ENCODE assay signal across 12 cellular contexts in the genomic region with DNA sequence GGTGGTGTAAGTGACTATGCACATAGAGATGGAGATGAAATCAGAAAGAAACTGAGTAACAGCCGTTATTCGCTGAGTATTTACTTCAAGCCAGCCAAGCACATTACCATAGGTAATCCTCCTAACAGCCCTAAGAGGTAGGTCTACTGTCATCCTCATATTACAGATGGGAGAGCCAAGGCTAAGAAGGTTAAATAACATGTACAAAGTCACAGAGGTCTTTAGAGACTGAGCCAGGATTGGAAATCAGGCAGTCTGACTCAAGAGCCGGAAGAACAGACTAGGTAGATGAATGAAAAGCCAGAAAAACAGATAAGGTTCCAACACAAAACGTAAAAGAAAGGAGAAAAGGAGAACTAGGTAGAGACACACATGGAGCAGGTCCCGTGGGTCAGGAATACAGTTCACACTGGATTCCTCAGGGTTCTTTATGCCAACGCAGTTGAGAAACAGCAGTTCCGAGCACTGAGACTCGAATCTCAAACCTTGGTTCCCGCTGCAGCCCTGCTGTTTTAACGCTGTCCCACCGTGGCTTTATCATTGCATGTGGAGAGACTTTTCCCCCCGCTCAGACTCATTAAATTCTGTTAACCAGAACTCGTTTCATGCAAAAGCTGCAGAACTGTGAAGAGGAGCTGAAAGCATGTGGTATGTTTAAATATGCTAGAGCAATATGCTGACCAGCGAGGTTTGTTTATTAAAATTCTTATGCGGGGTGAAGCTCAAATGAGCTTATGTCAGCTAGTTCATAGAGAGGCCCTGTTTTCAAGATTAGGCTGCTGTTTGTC.
DNase-seq lines count a peak whose midpoint lies in the region; ATAC-seq and TF ChIP-seq lines count a peak whose summit lies in the region.
"Had no signal": no experiment of that assay in that cellular context is flagged by ENCODE, and none has a peak within 500 bp of the region (broad histone marks: within the 10 kb centered on the region; RNA-seq: fewer than 3 reads in every experiment).

No MANE protein-coding gene starts in this region.

- no peak overlapping the region for H2BK120ac ChIP-seq in mesenchymal stem cell (ENCODE audit: low read depth, low read length)

- H2BK15ac ChIP-seq in mesenchymal stem cell (ENCODE audit: low read depth, poor library complexity, severe bottlenecking), result no peak overlapping the region

- no peak for TF ChIP-seq CTCF in CD4-positive, alpha-beta T cell (IDR thresholded peaks at IDR 0.05)

- H2BK5ac ChIP-seq in mesenchymal stem cell (ENCODE audit: low read depth, low read length, poor library complexity, severe bottlenecking), result no peak overlapping the region

- peak overlapping the region; percentile 47 for H3K9ac ChIP-seq in mesenchymal stem cell (ENCODE audit: low read length)

- WGBS in mesenchymal stem cell, result 64% methylated on average over 13 of the region's 15 CpGs

- no peak overlapping the region for H3K23ac ChIP-seq in mesenchymal stem cell (ENCODE audit: low read length in 2 of 2)

- DNase-seq in CD4-positive, alpha-beta T cell, result no peak
- no peak for DNase-seq in activated CD4-positive, alpha-beta memory T cell treated with anti-CD3 and anti-CD28 coated beads for 36 hours
- DNase-seq in mesenchymal stem cell (no peak), H4 (ENCODE audit: low spot score) (no peak)
- DNase-seq: gastrocnemius medialis, KBM-7, NCI-H2029 treated with DMSO at 0.1 percent for 48 hours, PC-9 had no signal

- H3K4me1 Mint-ChIP-seq in CD4-positive, alpha-beta T cell (ENCODE audit: low read depth), result peaks cover 38% of the 10 kb centered on the region
- peaks cover 55% of the 10 kb centered on the region for H3K4me1 Mint-ChIP-seq in activated CD4-positive, alpha-beta memory T cell treated with anti-CD3 and anti-CD28 coated beads for 36 hours (ENCODE audit: low read depth)

- CTCF ChIA-PET in CD4-positive, alpha-beta T cell (lab: Charles Lee), result no interaction called here
- CTCF ChIA-PET in activated CD4-positive, alpha-beta memory T cell treated with anti-CD3 and anti-CD28 coated beads for 36 hours (lab: Charles Lee), result no interaction called here

- no peak overlapping the region for H2AK5ac ChIP-seq in mesenchymal stem cell (ENCODE audit: low read length, severe bottlenecking)

- H2BK12ac ChIP-seq in mesenchymal stem cell (ENCODE audit: low read length in 2 of 2), result no peak overlapping the region

- no peak for ATAC-seq in CD4-positive, alpha-beta T cell (ENCODE audit: poor library complexity)
- ATAC-seq in GM18511 (IDR thresholded peaks at IDR 0.05; ENCODE audit: unreplicated experiment), result peak; percentile 24
- no peak for ATAC-seq in GM21526 (IDR thresholded peaks at IDR 0.05; ENCODE audit: low FRiP score, unreplicated experiment)
- no peak for ATAC-seq in GM18907 (IDR thresholded peaks at IDR 0.05; ENCODE audit: unreplicated experiment)
- ATAC-seq in GM19395 (IDR thresholded peaks at IDR 0.05; ENCODE audit: unreplicated experiment), result no peak

- peak overlapping the region in 1 of 2 experiments; percentile 25 for H3K4me3 ChIP-seq in mesenchymal stem cell (ENCODE audit: insufficient read depth in 1 of 2, low read depth in 1 of 2, low read length in 2 of 2)
- H3K4me3 ChIP-seq: gastrocnemius medialis, PC-9 had no signal

- no peak overlapping the region for H4K91ac ChIP-seq in mesenchymal stem cell (ENCODE audit: low read length)

- H2AFZ ChIP-seq in mesenchymal stem cell (ENCODE audit: low read depth, low read length), result no peak overlapping the region
- H2AFZ ChIP-seq: PC-9 had no signal

- H4K8ac ChIP-seq in mesenchymal stem cell (ENCODE audit: low read length), result no peak overlapping the region

- no peak overlapping the region for H3K4ac ChIP-seq in mesenchymal stem cell (ENCODE audit: low read depth in 1 of 2, low read length in 2 of 2)

- H3K14ac ChIP-seq in mesenchymal stem cell (ENCODE audit: low read length in 2 of 2), result no peak overlapping the region

- POLR2A ChIA-PET in CD4-positive, alpha-beta T cell (lab: Charles Lee), result interaction anchor here (1.0 to 1.7 kb wide), 4 partner anchors 20 to 593 kb away, joined by 3 to 12 read pairs (median 3); no protein-coding TSS in a partner anchor
- POLR2A ChIA-PET in activated CD4-positive, alpha-beta memory T cell treated with anti-CD3 and anti-CD28 coated beads for 36 hours (lab: Charles Lee), result no interaction called here

- no peak overlapping the region for H3K27ac ChIP-seq in CD4-positive, alpha-beta T cell (ENCODE audit: low read depth, low read length)
- no peak overlapping the region for H3K27ac ChIP-seq in mesenchymal stem cell (ENCODE audit: low read length, poor library complexity, severe bottlenecking)
- H3K27ac ChIP-seq: PC-9 had no signal

- H3K4me3 Mint-ChIP-seq in CD4-positive, alpha-beta T cell, result peak overlapping the region; percentile 12
- no peak overlapping the region for H3K4me3 Mint-ChIP-seq in activated CD4-positive, alpha-beta memory T cell treated with anti-CD3 and anti-CD28 coated beads for 36 hours

- no peak overlapping the region for H3K18ac ChIP-seq in mesenchymal stem cell (ENCODE audit: low read depth in 1 of 2, low read length in 2 of 2)

- intact Hi-C loops in CD4-positive, alpha-beta T cell (cut with DNase I, micrococcal nuclease), result no loop called here
- intact Hi-C loops in activated CD4-positive, alpha-beta memory T cell treated with anti-CD3 and anti-CD28 coated beads for 36 hours (cut with micrococcal nuclease), result no loop called here

- no peaks in the 10 kb centered on the region for H3K36me3 ChIP-seq in mesenchymal stem cell (ENCODE audit: control insufficient read depth in 1 of 2, insufficient read depth in 2 of 2, low read depth in 1 of 2, low read length in 2 of 2)
- H3K36me3 ChIP-seq: gastrocnemius medialis had no signal

- no peaks in the 10 kb centered on the region for H3K27me3 Mint-ChIP-seq in CD4-positive, alpha-beta T cell
- H3K27me3 Mint-ChIP-seq in activated CD4-positive, alpha-beta memory T cell treated with anti-CD3 and anti-CD28 coated beads for 36 hours, result no peaks in the 10 kb centered on the region

- H3K4me1 ChIP-seq in mesenchymal stem cell (ENCODE audit: control insufficient read depth, insufficient read depth, low read depth, low read length), result no peaks in the 10 kb centered on the region

- H3K79me1 ChIP-seq in mesenchymal stem cell (replicated peaks; ENCODE audit: low read length, poor library complexity, severe bottlenecking), result no peaks in the 10 kb centered on the region

- H3K9me3 Mint-ChIP-seq in CD4-positive, alpha-beta T cell, result no peaks in the 10 kb centered on the region
- H3K9me3 Mint-ChIP-seq in activated CD4-positive, alpha-beta memory T cell treated with anti-CD3 and anti-CD28 coated beads for 36 hours, result peaks cover 5% of the 10 kb centered on the region

- no peaks in the 10 kb centered on the region for H3K36me3 Mint-ChIP-seq in CD4-positive, alpha-beta T cell (ENCODE audit: low read depth)
- H3K36me3 Mint-ChIP-seq in activated CD4-positive, alpha-beta memory T cell treated with anti-CD3 and anti-CD28 coated beads for 36 hours, result no peaks in the 10 kb centered on the region

- peak overlapping the region; percentile 82 for H3K27ac Mint-ChIP-seq in CD4-positive, alpha-beta T cell
- peak overlapping the region; percentile 35 for H3K27ac Mint-ChIP-seq in activated CD4-positive, alpha-beta memory T cell treated with anti-CD3 and anti-CD28 coated beads for 36 hours

- H3K4me2 ChIP-seq in mesenchymal stem cell (ENCODE audit: low read length, poor library complexity, severe bottlenecking), result no peak overlapping the region
- H3K4me2 ChIP-seq: PC-9 had no signal

- H3K27me3 ChIP-seq in CD4-positive, alpha-beta T cell (ENCODE audit: control insufficient read depth, insufficient read depth, low read length), result no peaks in the 10 kb centered on the region
- H3K27me3 ChIP-seq in mesenchymal stem cell (ENCODE audit: control insufficient read depth in 1 of 2, insufficient read depth in 1 of 2, low read length in 2 of 2), result peaks cover 0 to 22% of the 10 kb centered on the region in 2 experiments
- H3K27me3 ChIP-seq: gastrocnemius medialis had no signal

- H3K9me3 ChIP-seq in CD4-positive, alpha-beta T cell (ENCODE audit: control insufficient read depth, low read length), result no peaks in the 10 kb centered on the region
- no peaks in the 10 kb centered on the region for H3K9me3 ChIP-seq in mesenchymal stem cell (ENCODE audit: control insufficient read depth, low read length)
- H3K9me3 ChIP-seq: gastrocnemius medialis had no signal
